9 cellular contexts compared by ENCODE assay signal in genomic region chr6:43736211-43736786, GRCh38.
"Had no signal": no experiment of that assay in that cellular context is flagged by ENCODE, and none has a peak within 500 bp of the region (broad histone marks: within the 10 kb centered on the region; RNA-seq: fewer than 3 reads in every experiment).

No MANE protein-coding gene starts in this region.

- H3K27ac ChIP-seq: dorsolateral prefrontal cortex, left lung, tibial artery had no signal

- H3K27ac Mint-ChIP-seq: memory B cell, nephron had no signal

- H3K36me3 Mint-ChIP-seq: memory B cell had no signal

- H3K4me3 Mint-ChIP-seq: memory B cell, nephron had no signal

- H3K4me3 ChIP-seq: dorsolateral prefrontal cortex, left lung, tibial artery had no signal

- H3K36me3 ChIP-seq: left lung, tibial artery had no signal

- H3K4me1 ChIP-seq: tibial artery had no signal

- DNase-seq: activated CD4-positive, alpha-beta T cell treated with anti-CD3 and anti-CD28 coated beads, Interleukin-2, amount 50 U/mL, for 1 hour; foreskin melanocyte; left lung; stimulated activated CD4-positive, alpha-beta T cell treated with anti-CD3 and anti-CD28 coated beads, Interleukin-4, amount 100 ng/mL, for 4 hours; SW 1271; tibial artery had no signal
